In genomic region chr12:95623554-95624170, GRCh38 we compare ENCODE assay signal across 9 cellular contexts.
A peak's percentile ranks its signal among the peaks of the same experiment; 100 is the strongest.
DNase-seq lines count a peak whose midpoint lies in the region; ATAC-seq, FAIRE-seq and TF ChIP-seq lines count a peak whose summit lies in the region.
"Had no signal": no experiment of that assay in that cellular context is flagged by ENCODE, and none has a peak within 500 bp of the region (broad histone marks: within the 10 kb centered on the region; RNA-seq: fewer than 3 reads in every experiment).

No MANE protein-coding gene starts in this region.

- DNase-seq in A549 (ENCODE audit: low read depth in 1 of 2, low spot score in 1 of 2) = peak; percentile 82 to 95
- peak; percentile 9 for DNase-seq in GM06990 (ENCODE audit: extremely low read depth, insufficient read length)
- peak; percentile 50 for DNase-seq in NCI-H2227 (lab: John Stamatoyannopoulos, UW; ENCODE audit: unreplicated experiment)
- peak in 1 of 2 donors; percentile 23 for DNase-seq in activated naive CD4-positive, alpha-beta T cell treated with anti-CD3 and anti-CD28 coated beads, Interleukin-2, amount 50 U/mL, for 72 hours (ENCODE audit: low spot score in 2 of 2)
- peak; percentile 60 to 83 (median 67) for DNase-seq in heart left ventricle
- peak; percentile 13 for DNase-seq in putamen (ENCODE audit: low spot score)
- no peak for DNase-seq in NCI-H1105 treated with DMSO at 0.1 percent for 48 hours (lab: John Stamatoyannopoulos, UW)

- intact Hi-C loops in heart left ventricle (cut with DNase I) = loop anchor here in 7 of 10 donors (2.0 to 10.0 kb wide), 5 partner anchors 111 to 191 kb away; partner anchors contain the start of gene NTN4 (in 3 of the 7)

- H3K4me3 ChIP-seq in A549 (no peak overlapping the region), GM06990 (replicated peaks; ENCODE audit: low read depth, low read length) (no peak overlapping the region), heart left ventricle (no peak overlapping the region)

- CTCF ChIA-PET in A549 (lab: Yijun Ruan, JAX) = interaction anchor here (0.9 to 3.1 kb wide), 17 partner anchors 9 to 225 kb away, joined by 3 to 25 read pairs (median 3); no protein-coding TSS in a partner anchor

- H3K27ac ChIP-seq in A549 (peak overlapping the region; percentile 63 to 84), heart left ventricle (peak overlapping the region in 11 of 12 donors; percentile 28 to 73 (median 68))

- TF ChIP-seq RAD21 in A549 (conservative IDR thresholded peaks at IDR 0.05 in 1 of 2, IDR thresholded peaks at IDR 0.05 in 1 of 2) = peak; percentile 89 to 92

- FAIRE-seq in A549 (lab: Jason Lieb, UNC) = no peak

- H3K4me2 ChIP-seq in A549 = peak overlapping the region; percentile 40; the same call in 1 of the 3 replicates

- POLR2A ChIA-PET in A549 (lab: Yijun Ruan, JAX) = no interaction called here

- ATAC-seq in A549 (peak; percentile 91 to 95), heart left ventricle (peak; percentile 69 to 84 (median 79)), HG03457 (IDR thresholded peaks at IDR 0.05; ENCODE audit: unreplicated experiment) (no peak)
- ATAC-seq in activated naive CD4-positive, alpha-beta T cell treated with anti-CD3 and anti-CD28 coated beads, Interleukin-2, amount 50 U/mL, for 72 hours = peak; percentile 38 to 47

- TF ChIP-seq EP300 in A549 (IDR thresholded peaks at IDR 0.05) = no peak

- H3K27me3 ChIP-seq in GM06990 (replicated peaks; ENCODE audit: control insufficient read depth, insufficient read depth, low read length) = no peaks in the 10 kb centered on the region; the same call in 1 of the 2 replicates
- H3K27me3 ChIP-seq in heart left ventricle = no peaks in the 10 kb centered on the region

- TF ChIP-seq POLR2A in A549 (IDR thresholded peaks at IDR 0.05; ENCODE audit: low read length) (no peak), heart left ventricle (IDR thresholded peaks at IDR 0.05) (no peak)

- H3K27ac Mint-ChIP-seq in activated naive CD4-positive, alpha-beta T cell treated with anti-CD3 and anti-CD28 coated beads, Interleukin-2, amount 50 U/mL, for 72 hours = no peak overlapping the region
- H3K27ac Mint-ChIP-seq: immature natural killer cell had no signal

- H3K9me3 ChIP-seq in A549 (no peaks in the 10 kb centered on the region), heart left ventricle (no peaks in the 10 kb centered on the region)

- TF ChIP-seq CTCF in A549 (IDR thresholded peaks at IDR 0.05) (peak; percentile 74), GM06990 (IDR thresholded peaks at IDR 0.05; ENCODE audit: insufficient read depth, low read length, poor library complexity, severe bottlenecking) (peak; percentile 86), heart left ventricle (IDR thresholded peaks at IDR 0.05) (peak; percentile 43 to 68 (median 58))

- no peaks in the 10 kb centered on the region for H3K36me3 Mint-ChIP-seq in activated naive CD4-positive, alpha-beta T cell treated with anti-CD3 and anti-CD28 coated beads, Interleukin-2, amount 50 U/mL, for 72 hours
- H3K36me3 Mint-ChIP-seq: immature natural killer cell had no signal

- H3K36me3 ChIP-seq in GM06990 (ENCODE audit: control insufficient read depth, insufficient read depth, low read length) (no peaks in the 10 kb centered on the region), heart left ventricle (no peaks in the 10 kb centered on the region)

- peaks cover 24% of the 10 kb centered on the region for H3K4me1 ChIP-seq in A549
- peaks cover 4 to 25% (median 20%) of the 10 kb centered on the region in 12 donors for H3K4me1 ChIP-seq in heart left ventricle

- no peaks in the 10 kb centered on the region for H3K9me3 Mint-ChIP-seq in activated naive CD4-positive, alpha-beta T cell treated with anti-CD3 and anti-CD28 coated beads, Interleukin-2, amount 50 U/mL, for 72 hours
- H3K9me3 Mint-ChIP-seq: immature natural killer cell had no signal

- whole genome bisulfite sequencing in A549 (ENCODE audit: missing lambda C conversion rate) = 68% methylated on average over 18 of the region's 18 CpGs
- 55 to 71% (median 68%) methylated on average over 13 to 18 of the region's 18 CpGs for WGBS in heart left ventricle, 4 donors

TF ChIP-seq in A549, 52 proteins besides CTCF, POLR2A, EP300 and RAD21:
- peak; percentile 55 to 90; a peak in 3 of 4 replicates for TF ChIP-seq CEBPB (IDR thresholded peaks at IDR 0.05)
- no peak for TF ChIP-seq RFX5 (IDR thresholded peaks at IDR 0.05)
- TF ChIP-seq FOSL2 (IDR thresholded peaks at IDR 0.05) = no peak
- TF ChIP-seq FOSL2 (CRISPR knock-in tag; IDR thresholded peaks at IDR 0.05) = peak; percentile 53
- no peak for TF ChIP-seq BHLHE40 (IDR thresholded peaks at IDR 0.05; ENCODE audit: low read depth, low read length)
- TF ChIP-seq HEYL (CRISPR knock-in tag; IDR thresholded peaks at IDR 0.05) = 0 out of 2 replicates have a peak, but pooled peaks have one; percentile 63
- no peak for TF ChIP-seq PHF8 (IDR thresholded peaks at IDR 0.05; ENCODE audit: borderline replicate concordance, low read depth)
- TF ChIP-seq ZSCAN20 (CRISPR knock-in tag; IDR thresholded peaks at IDR 0.05) = no peak
- TF ChIP-seq SMC3 (IDR thresholded peaks at IDR 0.05) = peak; percentile 78
